ENCODE assay signal across 19 cellular contexts in the genomic region with DNA sequence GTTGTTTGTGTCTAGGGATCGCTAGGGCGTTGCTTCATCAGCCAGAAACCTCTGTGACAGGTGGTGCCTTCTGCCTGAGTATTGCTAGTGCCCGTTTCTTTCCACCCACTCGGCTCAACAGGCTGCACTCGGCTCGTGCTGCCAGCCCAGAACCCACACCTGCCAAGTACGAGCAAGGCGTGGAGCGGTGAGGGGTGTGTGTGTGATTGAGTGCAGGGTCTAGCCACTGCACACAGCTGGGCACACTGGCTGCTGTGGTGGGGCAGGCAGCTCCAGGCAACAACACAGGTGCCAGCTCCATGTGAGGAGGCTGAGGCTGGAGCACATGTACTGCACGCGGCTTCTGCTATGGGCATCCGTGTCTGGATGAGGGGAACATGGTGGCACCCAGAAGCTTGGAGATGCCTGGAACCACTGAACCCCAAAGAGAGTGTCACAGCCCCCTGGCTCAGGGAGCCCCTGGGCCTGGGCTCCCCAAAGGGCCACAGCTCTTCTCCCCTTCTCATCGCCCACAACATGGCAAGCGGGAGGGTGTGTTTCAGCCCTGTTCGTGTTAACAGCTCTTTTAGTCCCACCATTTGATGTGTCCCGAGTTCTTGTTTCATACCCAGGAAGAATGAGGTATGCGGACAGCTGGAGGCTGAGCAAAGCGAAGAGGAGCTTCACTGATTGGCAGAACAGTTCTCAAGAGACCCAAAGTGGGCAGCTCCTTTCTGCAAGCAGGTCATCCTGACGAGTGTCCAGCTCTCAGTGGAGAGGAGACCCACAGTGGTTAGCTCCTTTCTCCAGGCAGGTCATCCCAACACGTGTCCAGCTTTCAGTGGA.
DNase-seq lines count a peak whose midpoint lies in the region; ATAC-seq, FAIRE-seq and TF ChIP-seq lines count a peak whose summit lies in the region.
"Had no signal": no experiment of that assay in that cellular context is flagged by ENCODE, and none has a peak within 500 bp of the region (broad histone marks: within the 10 kb centered on the region; RNA-seq: fewer than 3 reads in every experiment).

No MANE protein-coding gene starts in this region.

- no peak overlapping the region for H2AFZ ChIP-seq in H1 (ENCODE audit: low read length)

- no peak overlapping the region for H3K23ac ChIP-seq in H1 (ENCODE audit: insufficient read length)

- H3K36me3 ChIP-seq in H1 (ENCODE audit: control insufficient read depth in 2 of 4, insufficient read depth in 4 of 4, low read length in 3 of 4), result no peaks in the 10 kb centered on the region
- peaks cover 0 to 14% (median 0%) of the 10 kb centered on the region in 6 donors for H3K36me3 ChIP-seq in spleen
- H3K36me3 ChIP-seq: neutrophil, SJCRH30 had no signal

- no peak overlapping the region for H3K9ac ChIP-seq in H1 (replicated peaks in 1 of 4; ENCODE audit: extremely low read depth in 1 of 4, low read depth in 3 of 4, low read length in 3 of 4)

- peak; percentile 29 for FAIRE-seq in GM18507 (lab: Jason Lieb, UNC)
- FAIRE-seq in H1 (lab: Jason Lieb, UNC), result no peak
- FAIRE-seq: TTC549 had no signal

- no peak overlapping the region for H3K4ac ChIP-seq in H1 (replicated peaks; ENCODE audit: insufficient read length, low read depth, low read length)

- H3K27ac ChIP-seq in H1 (ENCODE audit: low read depth, low read length) (0 out of 2 replicates have a peak overlapping the region, but pooled peaks have one; percentile 42), spleen (peak overlapping the region in 3 of 8 donors; percentile 15 to 49 (median 19))
- H3K27ac ChIP-seq: neutrophil, SJCRH30 had no signal

- H3K4me3 ChIP-seq in H1 (ENCODE audit: extremely low read depth in 1 of 4, insufficient read depth in 2 of 4, low read depth in 3 of 4, low read length in 4 of 4), result no peak overlapping the region
- H3K4me3 ChIP-seq in spleen, result peak overlapping the region in 1 of 8 donors; percentile 24
- H3K4me3 ChIP-seq: SJCRH30 had no signal

- no peak overlapping the region for H2BK12ac ChIP-seq in H1 (ENCODE audit: low read depth, low read length)

- TF ChIP-seq POLR2A in H1 (IDR thresholded peaks at IDR 0.05; ENCODE audit: control extremely low read depth in 1 of 2, low read depth in 2 of 2, low read length in 2 of 2), result no peak
- TF ChIP-seq POLR2A in spleen (IDR thresholded peaks at IDR 0.05), result no peak

- ATAC-seq in HG02981 (IDR thresholded peaks at IDR 0.05; ENCODE audit: unreplicated experiment) (peak; percentile 48), GM21576 (IDR thresholded peaks at IDR 0.05; ENCODE audit: unreplicated experiment) (no peak)
- ATAC-seq: activated T-cell treated with anti-CD3 and anti-CD28 coated beads, Interleukin-2, amount 50 U/mL, for 72 hours had no signal

- no peaks in the 10 kb centered on the region for H3K79me1 ChIP-seq in H1 (ENCODE audit: low read depth, low read length)

- no peak overlapping the region for H4K8ac ChIP-seq in H1 (ENCODE audit: extremely low read depth, insufficient read depth, low read length)

- H3K79me2 ChIP-seq in H1 (ENCODE audit: control insufficient read depth in 1 of 2, insufficient read depth in 2 of 2, low read length in 2 of 2), result no peaks in the 10 kb centered on the region

- no peak overlapping the region for H4K91ac ChIP-seq in H1 (replicated peaks; ENCODE audit: insufficient read length, low read length)

- no peak overlapping the region for H2BK20ac ChIP-seq in H1 (ENCODE audit: low read length)

- no peaks in the 10 kb centered on the region; the same call in 1 of the 2 replicates for H3K23me2 ChIP-seq in H1 (ENCODE audit: low read depth, low read length)

- no peak for TF ChIP-seq CTCF in H1 (IDR thresholded peaks at IDR 0.05; ENCODE audit: control extremely low read depth in 1 of 3, insufficient read depth in 1 of 3, low read depth in 1 of 3, low read length in 3 of 3)
- TF ChIP-seq CTCF in spleen (IDR thresholded peaks at IDR 0.05 in 8 of 11, conservative IDR thresholded peaks at IDR 0.05 in 3 of 11), result no peak

- H3K27me3 ChIP-seq in H1 (replicated peaks in 1 of 4; ENCODE audit: control insufficient read depth in 3 of 4, extremely low read depth in 1 of 4, insufficient read depth in 3 of 4, low read length in 3 of 4), result no peaks in the 10 kb centered on the region
- no peaks in the 10 kb centered on the region for H3K27me3 ChIP-seq in spleen (replicated peaks in 1 of 7)
- H3K27me3 ChIP-seq: neutrophil, SJCRH30 had no signal

- H3K4me2 ChIP-seq in H1 (ENCODE audit: insufficient read depth in 1 of 2, low read depth in 2 of 2, low read length in 2 of 2), result no peak overlapping the region

- intact Hi-C loops in spleen (cut with DNase I; ENCODE audit: low total_unique reads), result no loop called here

- no peak overlapping the region for H2BK15ac ChIP-seq in H1 (ENCODE audit: low read length)

- no peak overlapping the region for H3K14ac ChIP-seq in H1 (ENCODE audit: insufficient read length)

- CTCF ChIA-PET in H1 (lab: Charles Lee; ENCODE audit: partially characterized antibody), result interaction anchor here (0.6 to 11.6 kb wide), 11 partner anchors 12 to 360 kb away, joined by 3 to 131 read pairs (median 3); no protein-coding TSS in a partner anchor

- no peak for TF ChIP-seq EP300 in H1 (IDR thresholded peaks at IDR 0.05; ENCODE audit: borderline replicate concordance in 1 of 2, low read depth in 2 of 2, low read length in 2 of 2)

- no peak for DNase-seq in GM18507 (ENCODE audit: extremely low spot score, insufficient read length, low read depth)
- DNase-seq in H1 (ENCODE audit: low read depth in 1 of 2, low spot score in 2 of 2), result no peak
- peak; percentile 83 for DNase-seq in spleen
- DNase-seq in NK-92 treated with Interleukin-12 subunit alpha and Interleukin-12 subunit beta, amount 100 ng/mL, for 24 hours (lab: John Stamatoyannopoulos, UW), result no peak
- DNase-seq in NCI-H187 treated with DMSO at 0.1 percent for 48 hours (lab: John Stamatoyannopoulos, UW), result no peak
- DNase-seq in NCI-H1694 (lab: John Stamatoyannopoulos, UW), result no peak
- DNase-seq: activated CD4-positive, alpha-beta T cell treated with anti-CD3 and anti-CD28 coated beads, Interleukin-2, amount 50 U/mL, for 4 hours; activated T-cell treated with anti-CD3 and anti-CD28 coated beads, Interleukin-2, amount 50 U/mL, for 72 hours; AML-193; DMS79 treated with DMSO at 0.1 percent for 48 hours; foreskin melanocyte; IMR-90; mesendoderm; MV-4-11; SJCRH30 had no signal

- no peak overlapping the region for H4K5ac ChIP-seq in H1 (ENCODE audit: insufficient read length, low read depth, low read length)

- no peak overlapping the region for H3K18ac ChIP-seq in H1 (ENCODE audit: extremely low read depth, low read length)

- no peak overlapping the region for H3K56ac ChIP-seq in H1 (replicated peaks; ENCODE audit: insufficient read length, low read depth, low read length)

- H2BK120ac ChIP-seq in H1 (replicated peaks; ENCODE audit: low read depth, low read length), result no peak overlapping the region

- 0 out of 7 replicates have a peak, but pooled peaks cover 0 to 3% (median 0%) of the 10 kb centered on the region in 4 experiments for H3K4me1 ChIP-seq in H1 (replicated peaks in 1 of 4; ENCODE audit: control insufficient read depth in 3 of 4, insufficient read depth in 4 of 4, low read length in 3 of 4)
- peaks cover 0 to 56% (median 23%) of the 10 kb centered on the region in 6 donors for H3K4me1 ChIP-seq in spleen
- H3K4me1 ChIP-seq: SJCRH30 had no signal

- WGBS in H1 (ENCODE audit: extremely low coverage in 1 of 2, insufficient coverage in 1 of 2, insufficient read length in 1 of 2, insufficient replicate concordance in 2 of 2, low coverage in 1 of 2, low lambda C conversion rate in 2 of 2, missing lambda C conversion rate in 1 of 2), 2 experiments, result 93% methylated on average over 20 of the region's 20 CpGs; no CpG with 5 or more reads in 1 of the 2 experiments
- 78 to 91% (median 82%) methylated on average over 20 of the region's 20 CpGs for WGBS in spleen, 5 donors

- H4K20me1 ChIP-seq in H1 (replicated peaks in 1 of 2; ENCODE audit: control insufficient read depth in 1 of 2, insufficient read depth in 2 of 2, low read length in 2 of 2), result no peaks in the 10 kb centered on the region

- TF ChIP-seq RAD21 in H1 (IDR thresholded peaks at IDR 0.05 in 1 of 2, conservative IDR thresholded peaks at IDR 0.05 in 1 of 2; ENCODE audit: low read depth in 2 of 2, low read length in 2 of 2), result no peak

- POLR2A ChIA-PET in H1 (lab: Charles Lee; ENCODE audit: partially characterized antibody), result interaction anchor here (1.3 kb wide), 1 partner anchor 78 kb away, joined by 3 read pairs; no protein-coding TSS in a partner anchor

- H2AK5ac ChIP-seq in H1 (ENCODE audit: low read depth, low read length), result no peak overlapping the region

- H2BK5ac ChIP-seq in H1 (ENCODE audit: low read depth, low read length), result no peak overlapping the region

- H3K9me3 ChIP-seq in H1 (ENCODE audit: insufficient read depth in 2 of 2, low read depth in 1 of 2, low read length in 1 of 2) (no peaks in the 10 kb centered on the region), spleen (no peaks in the 10 kb centered on the region)
- H3K9me3 ChIP-seq: neutrophil, SJCRH30 had no signal

TF ChIP-seq in H1, 55 proteins besides CTCF, POLR2A, EP300 and RAD21 (continues in another document):
- TF ChIP-seq, protein P1, sequence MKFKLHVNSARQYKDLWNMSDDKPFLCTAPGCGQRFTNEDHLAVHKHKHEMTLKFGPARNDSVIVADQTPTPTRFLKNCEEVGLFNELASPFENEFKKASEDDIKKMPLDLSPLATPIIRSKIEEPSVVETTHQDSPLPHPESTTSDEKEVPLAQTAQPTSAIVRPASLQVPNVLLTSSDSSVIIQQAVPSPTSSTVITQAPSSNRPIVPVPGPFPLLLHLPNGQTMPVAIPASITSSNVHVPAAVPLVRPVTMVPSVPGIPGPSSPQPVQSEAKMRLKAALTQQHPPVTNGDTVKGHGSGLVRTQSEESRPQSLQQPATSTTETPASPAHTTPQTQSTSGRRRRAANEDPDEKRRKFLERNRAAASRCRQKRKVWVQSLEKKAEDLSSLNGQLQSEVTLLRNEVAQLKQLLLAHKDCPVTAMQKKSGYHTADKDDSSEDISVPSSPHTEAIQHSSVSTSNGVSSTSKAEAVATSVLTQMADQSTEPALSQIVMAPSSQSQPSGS (IDR thresholded peaks at IDR 0.05; ENCODE audit: low read length), result no peak
- TF ChIP-seq RFX5 (IDR thresholded peaks at IDR 0.05; ENCODE audit: borderline replicate concordance, low read depth, low read length), result no peak
- no peak for TF ChIP-seq HDAC6 (IDR thresholded peaks at IDR 0.05; ENCODE audit: low read depth, low read length)
- no peak for TF ChIP-seq KDM5A (IDR thresholded peaks at IDR 0.05; ENCODE audit: low read length)
- no peak for TF ChIP-seq JUND (IDR thresholded peaks at IDR 0.05; ENCODE audit: low read length)
- TF ChIP-seq KDM4A (IDR thresholded peaks at IDR 0.05; ENCODE audit: low read depth, low read length, severe bottlenecking), result no peak
- no peak for TF ChIP-seq BCL11A (IDR thresholded peaks at IDR 0.05; ENCODE audit: low read depth in 2 of 2, low read length in 2 of 2)
- no peak for TF ChIP-seq ASH2L (IDR thresholded peaks at IDR 0.05; ENCODE audit: low read length)
- no peak for TF ChIP-seq RBBP5 (IDR thresholded peaks at IDR 0.05; ENCODE audit: borderline replicate concordance, low read depth, low read length)
- no peak for TF ChIP-seq FOSL1 (IDR thresholded peaks at IDR 0.05; ENCODE audit: insufficient read depth, low read depth, low read length)
- TF ChIP-seq CREB1 (IDR thresholded peaks at IDR 0.05), result no peak
